Comparison of ENCODE assay signal across 9 cellular contexts in the genomic region with DNA sequence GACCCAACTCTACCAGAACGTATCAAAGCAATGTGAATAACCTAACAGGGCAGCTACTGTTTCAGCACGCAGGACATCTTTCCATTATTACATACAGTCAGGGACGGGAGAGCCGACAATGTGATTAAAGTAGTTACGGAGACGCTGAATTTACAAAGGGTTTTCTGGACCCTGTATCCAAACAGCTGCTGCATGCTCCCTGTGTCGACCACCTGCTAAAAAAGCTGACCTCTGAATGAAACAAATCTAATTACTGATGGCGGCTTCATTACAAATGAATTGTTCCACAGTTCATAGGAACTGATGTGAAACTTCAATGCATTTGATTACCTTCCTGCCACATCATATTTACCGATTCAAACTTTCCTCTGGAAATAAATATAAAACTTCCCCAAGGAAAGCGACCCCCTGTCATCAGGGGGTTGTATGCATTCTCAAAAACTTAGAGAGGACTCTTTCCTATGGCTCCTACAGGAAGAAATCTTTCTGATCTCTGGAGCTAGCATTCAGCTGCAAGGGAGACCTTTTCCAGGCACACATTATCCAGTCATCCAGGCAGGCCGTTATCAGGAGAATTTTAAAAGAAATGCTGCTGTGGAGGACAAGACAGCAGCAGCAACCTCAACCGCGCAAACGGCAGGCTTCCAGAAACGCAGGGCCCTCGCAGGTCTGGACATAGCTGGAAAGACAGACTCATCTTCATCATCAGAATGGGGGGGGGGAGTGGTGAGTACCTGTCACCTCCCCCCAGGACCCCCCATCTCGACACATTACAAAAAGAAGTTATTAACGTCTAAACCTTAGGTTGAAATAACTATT. TPM values are rescaled to one million over a fixed set of nuclear protein-coding genes. Genes with fewer than 3 reads are reported as not detected.
A peak's percentile ranks its signal among the peaks of the same experiment; 100 is the strongest.
DNase-seq lines count a peak whose midpoint lies in the region; ATAC-seq lines count a peak whose summit lies in the region.
"Had no signal": no experiment of that assay in that cellular context is flagged by ENCODE, and none has a peak within 500 bp of the region (broad histone marks: within the 10 kb centered on the region; RNA-seq: fewer than 3 reads in every experiment).

No MANE protein-coding gene starts in this region.

- DNase-seq in A172 (ENCODE audit: low spot score) (peak; percentile 15), HT-29 (ENCODE audit: low spot score) (peak; percentile 54), dermis blood vessel endothelial cell (peak; percentile 48), myocyte (ENCODE audit: low read depth) (peak; percentile 46), H4 (ENCODE audit: low spot score) (no peak), DMS 273 (lab: John Stamatoyannopoulos, UW; ENCODE audit: unreplicated experiment) (no peak)
- no peak for DNase-seq in activated CD8-positive, alpha-beta memory T cell treated with anti-CD3 and anti-CD28 coated beads, Interleukin-2, amount 50 U/mL, for 48 hours

- no peak for ATAC-seq in HG03139 (IDR thresholded peaks at IDR 0.05; ENCODE audit: unreplicated experiment)
- ATAC-seq: activated naive CD4-positive, alpha-beta T cell treated with anti-CD3 and anti-CD28 coated beads, Interleukin-2, amount 50 U/mL, for 72 hours had no signal

RNA-seq across cellular contexts. Expression of a gene that starts 3.1 kb away (rescaled TPM):
- 7.8 and 8.1 TPM in 2 replicates for total RNA-seq in A172 (2014; rRNA removed; shearing (Covaris generic))
- total RNA-seq in HT-29 (2014; rRNA removed; shearing (Covaris generic)) = 30.0 and 31.0 TPM in 2 replicates
- total RNA-seq in dermis blood vessel endothelial cell (60.1 and 121 TPM in 2 replicates), myocyte (4.4 and 4.8 TPM in 2 replicates)
- polyA plus RNA-seq in myocyte (2012) = 10.9 TPM
- total RNA-seq in H4 (2014; rRNA removed; shearing (Covaris generic)) = 6.7 and 8.0 TPM in 2 replicates
- total RNA-seq: activated naive CD4-positive, alpha-beta T cell treated with anti-CD3 and anti-CD28 coated beads, Interleukin-2, amount 50 U/mL, for 72 hours had no signal

RNA-seq across cellular contexts. Expression of a gene that starts 35.6 kb away (rescaled TPM):
- 35.9 and 41.8 TPM in 2 replicates for total RNA-seq in A172 (2014; rRNA removed; shearing (Covaris generic))
- total RNA-seq in HT-29 (2014; rRNA removed; shearing (Covaris generic)) = 105 and 116 TPM in 2 replicates
- total RNA-seq in dermis blood vessel endothelial cell (51.0 and 71.6 TPM in 2 replicates), myocyte (59.6 and 66.2 TPM in 2 replicates)
- 44.5 TPM for polyA plus RNA-seq in myocyte (2012)
- total RNA-seq in H4 (2014; rRNA removed; shearing (Covaris generic)) = 11.6 and 16.2 TPM in 2 replicates

Comparison
In these comparisons a context has a peak if more than half of its experiments do, and no peak if none do; other contexts are left out.
1. DNase-seq: peak in A172 (single experiment), HT-29 (single experiment), dermis blood vessel endothelial cell (single experiment) and myocyte (single experiment); none in activated CD8-positive, alpha-beta memory T cell treated with anti-CD3 and anti-CD28 coated beads, Interleukin-2, amount 50 U/mL, for 48 hours (single experiment), H4 (single experiment) and DMS 273 (single experiment).